ENCODE assay signal across 31 cellular contexts in the genomic region with DNA sequence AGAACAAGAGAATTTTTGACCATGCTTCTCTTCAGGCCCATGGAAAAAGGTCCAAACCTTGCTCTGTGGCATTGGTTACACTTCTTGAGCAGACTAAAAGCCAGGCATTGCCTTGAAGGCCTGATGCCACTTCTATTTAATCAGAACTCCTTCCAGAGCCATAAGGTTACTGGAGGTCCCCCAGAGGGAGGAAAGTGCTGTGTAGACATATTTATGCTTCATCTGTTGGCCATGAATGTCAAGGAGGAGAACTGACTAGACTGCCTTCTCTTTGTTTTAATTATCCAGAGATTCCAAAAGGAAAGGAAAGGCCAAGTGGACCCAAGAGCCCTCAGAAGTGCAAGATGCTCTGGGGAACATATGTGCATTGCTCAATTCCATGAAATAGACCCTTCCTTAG.
"Had no signal": no experiment of that assay in that cellular context is flagged by ENCODE, and none has a peak within 500 bp of the region (broad histone marks: within the 10 kb centered on the region; RNA-seq: fewer than 3 reads in every experiment).

No MANE protein-coding gene starts in this region.

- H3K27ac Mint-ChIP-seq: activated CD4-positive, alpha-beta memory T cell treated with anti-CD3 and anti-CD28 coated beads, Interleukin-2, amount 10 ng/mL, durations not matched to agents 7 days and 5 days; activated CD4-positive, alpha-beta T cell treated with anti-CD3 and anti-CD28 coated beads, Interleukin-2, amount 10 ng/mL, durations not matched to agents 7 days and 5 days; activated naive CD8-positive, alpha-beta T cell; activated T-cell treated with anti-CD3 and anti-CD28 coated beads, Interleukin-2, amount 50 U/mL, for 24 hours; activated T-cell treated with anti-CD3 and anti-CD28 coated beads, Interleukin-2, amount 50 U/mL, for 72 hours; T-helper 17 cell; T-helper 2 cell treated with Interferon-gamma antibody and Interleukin-4, amounts not matched to agents 5 μg/mL and 100 μg/mL, for 36 hours; WTC11 had no signal

- H3K4me3 ChIP-seq: colonic mucosa, heart left ventricle had no signal

- DNase-seq: activated CD4-positive, alpha-beta memory T cell treated with anti-CD3 and anti-CD28 coated beads, Interleukin-2, amount 10 ng/mL, durations not matched to agents 7 days and 5 days; activated CD4-positive, alpha-beta T cell treated with anti-CD3 and anti-CD28 coated beads for 1 hour; activated CD4-positive, alpha-beta T cell treated with anti-CD3 and anti-CD28 coated beads for 4 hours; activated CD4-positive, alpha-beta T cell treated with anti-CD3 and anti-CD28 coated beads, Interleukin-2, amount 10 ng/mL, durations not matched to agents 7 days and 5 days; activated CD4-positive, alpha-beta T cell treated with anti-CD3 and anti-CD28 coated beads, Interleukin-2, amount 50 U/mL, for 4 hours; activated CD8-positive, alpha-beta memory T cell treated with anti-CD3 and anti-CD28 coated beads, Interleukin-2, amount 50 U/mL, for 48 hours; activated gamma-delta T cell; activated naive CD4-positive, alpha-beta T cell; activated naive CD4-positive, alpha-beta T cell treated with anti-CD3 and anti-CD28 coated beads, Interleukin-2, amount 50 U/mL, for 16 hours; activated T-cell treated with anti-CD3 and anti-CD28 coated beads for 4 hours; activated T-cell treated with anti-CD3 and anti-CD28 coated beads, Interleukin-2, amount 50 U/mL, for 24 hours; activated T-cell treated with anti-CD3 and anti-CD28 coated beads, Interleukin-2, amount 50 U/mL, for 72 hours; amniotic stem cell; anterior cingulate cortex; brain microvascular endothelial cell; central memory CD4-positive, alpha-beta T cell; cerebellar nuclear complex; colonic mucosa; effector CD8-positive, alpha-beta T cell; foreskin fibroblast; heart left ventricle; T-helper 1 cell; T-helper 17 cell; T1000 had no signal

- H3K36me3 Mint-ChIP-seq: activated naive CD8-positive, alpha-beta T cell; WTC11 had no signal

- H3K4me1 Mint-ChIP-seq: activated CD4-positive, alpha-beta memory T cell treated with anti-CD3 and anti-CD28 coated beads, Interleukin-2, amount 10 ng/mL, durations not matched to agents 7 days and 5 days; activated CD4-positive, alpha-beta T cell treated with anti-CD3 and anti-CD28 coated beads, Interleukin-2, amount 10 ng/mL, durations not matched to agents 7 days and 5 days; T-helper 17 cell had no signal

- H3K36me3 ChIP-seq: brain microvascular endothelial cell, colonic mucosa, heart left ventricle had no signal

- H3K27ac ChIP-seq: brain microvascular endothelial cell, colonic mucosa, epithelial cell of prostate, heart left ventricle had no signal

- ATAC-seq: activated T-cell treated with anti-CD3 and anti-CD28 coated beads, Interleukin-2, amount 50 U/mL, for 72 hours; heart left ventricle; T-helper 17 cell; WTC11 had no signal

- H3K9me3 ChIP-seq: colonic mucosa, heart left ventricle had no signal

- H3K27me3 ChIP-seq: brain microvascular endothelial cell, colonic mucosa, heart left ventricle had no signal

- FAIRE-seq: astrocyte, endometrium, frontal cortex had no signal

- H3K4me3 Mint-ChIP-seq: activated CD4-positive, alpha-beta memory T cell treated with anti-CD3 and anti-CD28 coated beads, Interleukin-2, amount 10 ng/mL, durations not matched to agents 7 days and 5 days; activated CD4-positive, alpha-beta T cell treated with anti-CD3 and anti-CD28 coated beads, Interleukin-2, amount 10 ng/mL, durations not matched to agents 7 days and 5 days; activated naive CD8-positive, alpha-beta T cell; activated T-cell treated with anti-CD3 and anti-CD28 coated beads, Interleukin-2, amount 50 U/mL, for 24 hours; activated T-cell treated with anti-CD3 and anti-CD28 coated beads, Interleukin-2, amount 50 U/mL, for 72 hours; T-helper 17 cell; T-helper 2 cell treated with Interferon-gamma antibody and Interleukin-4, amounts not matched to agents 5 μg/mL and 100 μg/mL, for 36 hours; WTC11 had no signal

- H3K4me1 ChIP-seq: colonic mucosa had no signal

- H3K9me3 Mint-ChIP-seq: activated CD4-positive, alpha-beta memory T cell treated with anti-CD3 and anti-CD28 coated beads, Interleukin-2, amount 10 ng/mL, durations not matched to agents 7 days and 5 days; activated CD4-positive, alpha-beta T cell treated with anti-CD3 and anti-CD28 coated beads, Interleukin-2, amount 10 ng/mL, durations not matched to agents 7 days and 5 days; activated T-cell treated with anti-CD3 and anti-CD28 coated beads, Interleukin-2, amount 50 U/mL, for 24 hours; T-helper 2 cell treated with Interferon-gamma antibody and Interleukin-4, amounts not matched to agents 5 μg/mL and 100 μg/mL, for 36 hours; WTC11 had no signal
